22 cellular contexts compared by ENCODE assay signal in the genomic region with DNA sequence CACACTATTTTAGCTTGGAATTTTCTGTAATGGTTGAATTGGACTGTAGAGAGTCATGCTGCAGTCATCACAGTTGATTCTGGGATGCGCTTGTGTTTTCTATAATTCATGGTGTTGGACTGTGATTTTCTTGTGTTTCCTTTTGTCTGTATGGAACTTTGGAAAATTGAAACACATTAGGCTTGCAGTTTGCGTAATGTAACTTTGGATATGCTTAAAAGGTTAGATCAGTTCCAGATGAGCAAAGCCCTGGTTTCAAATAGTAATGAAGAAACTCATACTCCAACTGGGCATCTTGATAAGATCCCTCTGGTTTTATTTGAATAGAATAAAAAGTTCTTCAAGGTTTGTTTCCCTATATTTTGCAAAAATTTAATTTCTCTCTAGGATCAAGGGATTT.
"Had no signal": no experiment of that assay in that cellular context is flagged by ENCODE, and none has a peak within 500 bp of the region (broad histone marks: within the 10 kb centered on the region; RNA-seq: fewer than 3 reads in every experiment).

No MANE protein-coding gene starts in this region.

- H3K4me3 ChIP-seq: esophagus squamous epithelium, lung, neural progenitor cell, ovary, right atrium auricular region, thyroid gland had no signal

- H3K4me3 Mint-ChIP-seq: effector memory CD8-positive, alpha-beta T cell; natural killer cell treated with Interleukin-12 subunit alpha and Interleukin-12 subunit beta and Interleukin-15 and Interleukin-18, amount 100 ng/mL, for 72 hours; neural progenitor cell; type B pancreatic cell had no signal

- ATAC-seq: effector memory CD8-positive, alpha-beta T cell; foreskin keratinocyte; left colon; left ventricle myocardium superior; natural killer cell treated with Interleukin-12 subunit alpha and Interleukin-12 subunit beta and Interleukin-15 and Interleukin-18, amount 100 ng/mL, for 72 hours had no signal

- H3K27ac Mint-ChIP-seq: effector memory CD8-positive, alpha-beta T cell; natural killer cell treated with Interleukin-12 subunit alpha and Interleukin-12 subunit beta and Interleukin-15 and Interleukin-18, amount 100 ng/mL, for 72 hours; neural progenitor cell; type B pancreatic cell had no signal

- H3K27ac ChIP-seq: epithelial cell of prostate, esophagus squamous epithelium, foreskin keratinocyte, neural progenitor cell, ovary, right atrium auricular region, thyroid gland had no signal

- H3K27me3 Mint-ChIP-seq: effector memory CD8-positive, alpha-beta T cell; natural killer cell treated with Interleukin-12 subunit alpha and Interleukin-12 subunit beta and Interleukin-15 and Interleukin-18, amount 100 ng/mL, for 72 hours; type B pancreatic cell had no signal

- DNase-seq: effector memory CD8-positive, alpha-beta T cell; esophagus squamous epithelium; foreskin keratinocyte; head of caudate nucleus; hippocampal formation; left colon; left ventricle myocardium superior; mesenchymal stem cell; midbrain; nucleus accumbens; ovary; small intestine; stimulated activated CD4-positive, alpha-beta T cell treated with anti-CD3 and anti-CD28 coated beads, Interleukin-12 subunit alpha, Interleukin-12 subunit beta, amount 100 ng/mL, for 4 hours; stimulated activated CD4-positive, alpha-beta T cell treated with anti-CD3 and anti-CD28 coated beads, Interleukin-2, amount 100 ng/mL, for 48 hours; stimulated activated naive CD4-positive, alpha-beta T cell treated with Interleukin-2 at 50 U/mL for 16 hours; thyroid gland had no signal

- H3K27me3 ChIP-seq: esophagus squamous epithelium, foreskin keratinocyte, neural progenitor cell, ovary, right atrium auricular region, thyroid gland had no signal

- H3K9me3 Mint-ChIP-seq: effector memory CD8-positive, alpha-beta T cell; natural killer cell treated with Interleukin-12 subunit alpha and Interleukin-12 subunit beta and Interleukin-15 and Interleukin-18, amount 100 ng/mL, for 72 hours; type B pancreatic cell had no signal

- H3K36me3 Mint-ChIP-seq: natural killer cell treated with Interleukin-12 subunit alpha and Interleukin-12 subunit beta and Interleukin-15 and Interleukin-18, amount 100 ng/mL, for 72 hours; type B pancreatic cell had no signal
